Comparison of ENCODE assay signal across 3 cellular contexts in genomic region chr12:64296301-64296700, GRCh38.
"Had no signal": no experiment of that assay in that cellular context is flagged by ENCODE, and none has a peak within 500 bp of the region (broad histone marks: within the 10 kb centered on the region; RNA-seq: fewer than 3 reads in every experiment).

No MANE protein-coding gene starts in this region.

- H3K4me3 ChIP-seq: GM12878 had no signal

- DNase-seq: GDM1, GF-D8 had no signal
